19 cellular contexts compared by ENCODE assay signal in genomic region chr2:86809481-86810121, GRCh38. TPM values are rescaled to one million over a fixed set of nuclear protein-coding genes. Genes with fewer than 3 reads are reported as not detected.
DNase-seq lines count a peak whose midpoint lies in the region; ATAC-seq, FAIRE-seq and TF ChIP-seq lines count a peak whose summit lies in the region.
"Had no signal": no experiment of that assay in that cellular context is flagged by ENCODE, and none has a peak within 500 bp of the region (broad histone marks: within the 10 kb centered on the region; RNA-seq: fewer than 3 reads in every experiment).

No MANE protein-coding gene starts in this region.

- no peak overlapping the region for H3K27ac ChIP-seq in keratinocyte (ENCODE audit: control insufficient read depth, insufficient read depth, low read length)
- peak overlapping the region in 4 of 5 donors; percentile 22 to 53 (median 42) for H3K27ac ChIP-seq in stomach
- no peak overlapping the region for H3K27ac ChIP-seq in sigmoid colon
- H3K27ac ChIP-seq: A549, neutrophil had no signal

- H3K36me3 Mint-ChIP-seq in activated CD4-positive, alpha-beta T cell treated with anti-CD3 and anti-CD28 coated beads, Interleukin-2, amount 10 ng/mL, durations not matched to agents 24 days and 14 days (ENCODE audit: low read depth), result no peaks in the 10 kb centered on the region
- no peaks in the 10 kb centered on the region for H3K36me3 Mint-ChIP-seq in activated T-helper 17 cell treated with anti-CD3 and anti-CD28 coated beads, Interleukin-2, amount 50 U/mL, for 72 hours (ENCODE audit: low read depth)

- peak overlapping the region; percentile 43 for H3K4me3 Mint-ChIP-seq in activated CD4-positive, alpha-beta T cell treated with anti-CD3 and anti-CD28 coated beads, Interleukin-2, amount 10 ng/mL, durations not matched to agents 24 days and 14 days
- H3K4me3 Mint-ChIP-seq in activated T-helper 17 cell treated with anti-CD3 and anti-CD28 coated beads, Interleukin-2, amount 50 U/mL, for 72 hours, result peak overlapping the region; percentile 43
- H3K4me3 Mint-ChIP-seq: endodermal cell had no signal

- no peaks in the 10 kb centered on the region for H3K36me3 ChIP-seq in keratinocyte (ENCODE audit: control insufficient read depth in 2 of 2, extremely low read depth in 1 of 2, insufficient read depth in 2 of 2, low read length in 2 of 2)
- no peaks in the 10 kb centered on the region for H3K36me3 ChIP-seq in stomach
- no peaks in the 10 kb centered on the region for H3K36me3 ChIP-seq in sigmoid colon
- H3K36me3 ChIP-seq: neutrophil had no signal

- TF ChIP-seq CTCF in keratinocyte (optimal IDR thresholded peaks at IDR 0.05 in 1 of 3, IDR thresholded peaks at IDR 0.05 in 1 of 3, conservative IDR thresholded peaks at IDR 0.05 in 1 of 3; ENCODE audit: extremely low read depth in 1 of 3, insufficient read depth in 2 of 3, low read length in 3 of 3) (no peak), stomach (IDR thresholded peaks at IDR 0.05) (no peak), sigmoid colon (IDR thresholded peaks at IDR 0.05) (no peak)

- no peak for TF ChIP-seq POLR2A in stomach (IDR thresholded peaks at IDR 0.05)
- TF ChIP-seq POLR2A in sigmoid colon (IDR thresholded peaks at IDR 0.05), result no peak

- WGBS in stomach, 5 donors, result 21 to 28% (median 24%) methylated on average over 36 to 43 of the region's 43 CpGs
- 17 to 45% methylated on average over 43 of the region's 43 CpGs for WGBS in sigmoid colon, 2 donors

- H3K27me3 ChIP-seq in keratinocyte (ENCODE audit: control insufficient read depth, extremely low read depth, insufficient read depth, low read length) (peaks cover 14% of the 10 kb centered on the region), stomach (peaks cover 5 to 72% (median 21%) of the 10 kb centered on the region in 3 donors), sigmoid colon (peaks cover 17 to 67% (median 34%) of the 10 kb centered on the region in 3 donors)

- no peak overlapping the region for H3K4me3 ChIP-seq in keratinocyte (ENCODE audit: control insufficient read depth in 2 of 3, extremely low read depth in 1 of 3, insufficient read depth in 2 of 3, low read depth in 1 of 3, low read length in 3 of 3)
- peak overlapping the region in 2 of 4 donors; percentile 8 to 48 for H3K4me3 ChIP-seq in stomach
- H3K4me3 ChIP-seq in sigmoid colon, result no peak overlapping the region

- no peaks in the 10 kb centered on the region for H3K79me2 ChIP-seq in keratinocyte (ENCODE audit: control insufficient read depth, insufficient read depth, low read length)

- DNase-seq in activated CD4-positive, alpha-beta T cell treated with anti-CD3 and anti-CD28 coated beads, Interleukin-2, amount 10 ng/mL, durations not matched to agents 24 days and 14 days, result peak; percentile 62
- no peak for DNase-seq in activated CD4-positive, alpha-beta T cell treated with anti-CD3 and anti-CD28 coated beads, Interleukin-2, amount 50 U/mL, for 48 hours
- DNase-seq in keratinocyte (ENCODE audit: low read depth, low spot score), result no peak
- DNase-seq in stomach, result no peak
- DNase-seq in SIG-M5 (lab: John Stamatoyannopoulos, UW), result no peak
- no peak for DNase-seq in sigmoid colon
- DNase-seq: activated CD4-positive, alpha-beta T cell treated with anti-CD3 and anti-CD28 coated beads, Interleukin-2, amount 50 U/mL, for 1 hour; amniotic stem cell; Calu3; endodermal cell; NCI-H2081; NK-92 treated with Interleukin-12 subunit alpha and Interleukin-12 subunit beta, amount 100 ng/mL, for 24 hours; SK-N-SH had no signal

- no peak overlapping the region for H3K9ac ChIP-seq in keratinocyte (ENCODE audit: control insufficient read depth, extremely low read depth, insufficient read depth, low read length)
- H3K9ac ChIP-seq: SK-N-SH had no signal

- H3K27ac Mint-ChIP-seq in activated CD4-positive, alpha-beta T cell treated with anti-CD3 and anti-CD28 coated beads, Interleukin-2, amount 10 ng/mL, durations not matched to agents 24 days and 14 days, result no peak overlapping the region
- no peak overlapping the region for H3K27ac Mint-ChIP-seq in activated T-helper 17 cell treated with anti-CD3 and anti-CD28 coated beads, Interleukin-2, amount 50 U/mL, for 72 hours
- H3K27ac Mint-ChIP-seq: endodermal cell had no signal

- dilution Hi-C loops in keratinocyte (cut with MboI; ENCODE audit: extremely low pct_ligation_motif_present, low sequenced_read_pairs), result no loop called here

- no peaks in the 10 kb centered on the region for H3K9me3 ChIP-seq in keratinocyte (ENCODE audit: control insufficient read depth, low read depth, low read length)
- H3K9me3 ChIP-seq in stomach, result no peaks in the 10 kb centered on the region
- no peaks in the 10 kb centered on the region for H3K9me3 ChIP-seq in sigmoid colon
- H3K9me3 ChIP-seq: A549, neutrophil, SK-N-SH had no signal

- H3K4me1 Mint-ChIP-seq in activated CD4-positive, alpha-beta T cell treated with anti-CD3 and anti-CD28 coated beads, Interleukin-2, amount 10 ng/mL, durations not matched to agents 24 days and 14 days, result peaks cover 24% of the 10 kb centered on the region
- H3K4me1 Mint-ChIP-seq in activated T-helper 17 cell treated with anti-CD3 and anti-CD28 coated beads, Interleukin-2, amount 50 U/mL, for 72 hours, result peaks cover 12% of the 10 kb centered on the region

- ATAC-seq in activated T-helper 17 cell treated with anti-CD3 and anti-CD28 coated beads, Interleukin-2, amount 50 U/mL, for 72 hours (replicated peaks), result no peak
- no peak for ATAC-seq in HG03469 (IDR thresholded peaks at IDR 0.05; ENCODE audit: unreplicated experiment)

- FAIRE-seq in keratinocyte (lab: Jason Lieb, UNC), result no peak
- FAIRE-seq: A549, urothelium cell line had no signal

- peak overlapping the region; percentile 17 for H3K4me2 ChIP-seq in keratinocyte (ENCODE audit: control insufficient read depth, extremely low read depth, insufficient read depth, low read depth, low read length)
- H3K4me2 ChIP-seq: SK-N-SH had no signal

- H3K4me1 ChIP-seq in keratinocyte (ENCODE audit: control insufficient read depth, extremely low read depth, insufficient read depth, low read length) (peaks cover 5% of the 10 kb centered on the region), stomach (peaks cover 19 to 30% (median 27%) of the 10 kb centered on the region in 4 donors), sigmoid colon (peaks cover 0 to 28% (median 20%) of the 10 kb centered on the region in 4 donors)

- H4K20me1 ChIP-seq in keratinocyte (ENCODE audit: control insufficient read depth, extremely low read depth, insufficient read depth, low read length), result no peaks in the 10 kb centered on the region

- no peak overlapping the region for H2AFZ ChIP-seq in keratinocyte (ENCODE audit: control insufficient read depth, low read length)

- no peaks in the 10 kb centered on the region for H3K9me1 ChIP-seq in keratinocyte (ENCODE audit: control insufficient read depth, extremely low read depth, insufficient read depth, low read length)

- peaks cover 60% of the 10 kb centered on the region for H3K27me3 Mint-ChIP-seq in activated CD4-positive, alpha-beta T cell treated with anti-CD3 and anti-CD28 coated beads, Interleukin-2, amount 10 ng/mL, durations not matched to agents 24 days and 14 days
- peaks cover 44% of the 10 kb centered on the region for H3K27me3 Mint-ChIP-seq in activated T-helper 17 cell treated with anti-CD3 and anti-CD28 coated beads, Interleukin-2, amount 50 U/mL, for 72 hours

- intact Hi-C loops in activated CD4-positive, alpha-beta T cell treated with anti-CD3 and anti-CD28 coated beads, Interleukin-2, amount 10 ng/mL, durations not matched to agents 24 days and 14 days (cut with micrococcal nuclease), result no loop called here
- intact Hi-C loops in stomach (cut with DNase I; ENCODE audit: low total_unique reads) (no loop called here), sigmoid colon (cut with DNase I) (no loop called here)

- no peaks in the 10 kb centered on the region for H3K9me3 Mint-ChIP-seq in activated CD4-positive, alpha-beta T cell treated with anti-CD3 and anti-CD28 coated beads, Interleukin-2, amount 10 ng/mL, durations not matched to agents 24 days and 14 days
- H3K9me3 Mint-ChIP-seq in activated T-helper 17 cell treated with anti-CD3 and anti-CD28 coated beads, Interleukin-2, amount 50 U/mL, for 72 hours, result no peaks in the 10 kb centered on the region
- H3K9me3 Mint-ChIP-seq: endodermal cell had no signal

- TF ChIP-seq EP300 in stomach (IDR thresholded peaks at IDR 0.05) (no peak), sigmoid colon (IDR thresholded peaks at IDR 0.05) (no peak)

RNA-seq across cellular contexts. Expression of gene CD8A, which starts 18.9 kb away (rescaled TPM):
- total RNA-seq in activated CD4-positive, alpha-beta T cell treated with anti-CD3 and anti-CD28 coated beads, Interleukin-2, amount 10 ng/mL, durations not matched to agents 24 days and 14 days, result 1.1 and 1.3 TPM in 2 replicates
- total RNA-seq in activated T-helper 17 cell treated with anti-CD3 and anti-CD28 coated beads, Interleukin-2, amount 50 U/mL, for 72 hours, result 1 to 10 TPM in 1 of 2 donors, under 1 TPM in 1; 0.80 to 2.7 TPM
- polyA plus RNA-seq in keratinocyte (0.02 to 0.19 TPM (median 0.10 TPM) in 3 replicates), stomach (10 to 100 TPM in 1 of 3 donors, 1 to 10 TPM in 2; 1.2 to 13.1 (median 1.3) TPM), sigmoid colon (10 to 100 TPM in 1 of 3 donors, under 1 TPM in 2; 0.60 to 15.5 (median 0.69) TPM)
- not detected for polyA plus RNA-seq in keratinocyte (2011; ENCODE audit: low read depth)
- 0.13 and 0.23 TPM in 2 replicates for polyA plus RNA-seq in keratinocyte (2011; cell fraction: cytosol; rRNA removed)
- 0.14 and 0.40 TPM in 2 replicates for polyA plus RNA-seq in keratinocyte (2011; cell fraction: nucleus; rRNA removed)
- polyA plus RNA-seq in keratinocyte (2012; ENCODE audit: low replicate concordance), result 0.08 and 0.09 TPM in 2 replicates
- not detected in 3 replicates for polyA minus RNA-seq in keratinocyte
- not detected for polyA minus RNA-seq in keratinocyte (2011; cell fraction: cytosol; rRNA and poly(A)+ RNA removed)
- not detected in 2 replicates for polyA minus RNA-seq in keratinocyte (2011; cell fraction: nucleus; rRNA and poly(A)+ RNA removed)
- total RNA-seq in stomach (10 to 100 TPM in 1 of 5 donors, 1 to 10 TPM in 2, not detected in 2; 1.3 to 24.9 (median 6.2) TPM), sigmoid colon (1 to 10 TPM in 1 of 4 donors, under 1 TPM in 2, not detected in 1; 0.36 to 1.5 (median 0.99) TPM)
- total RNA-seq: MCF 10A had no signal

RNA-seq across cellular contexts. Expression of gene CD8B, which starts 52.1 kb away (rescaled TPM):
- 0.50 TPM in 1 of 2 replicates, not detected in the other for total RNA-seq in activated CD4-positive, alpha-beta T cell treated with anti-CD3 and anti-CD28 coated beads, Interleukin-2, amount 10 ng/mL, durations not matched to agents 24 days and 14 days
- total RNA-seq in activated T-helper 17 cell treated with anti-CD3 and anti-CD28 coated beads, Interleukin-2, amount 50 U/mL, for 72 hours, result under 1 TPM in 1 of 2 donors, not detected in 1; 0.63 TPM
- polyA plus RNA-seq in keratinocyte, result not detected in 3 replicates
- polyA plus RNA-seq in keratinocyte (2011; ENCODE audit: low read depth), result not detected
- polyA plus RNA-seq in keratinocyte (2011; cell fraction: cytosol; rRNA removed), result not detected in 2 replicates
- polyA plus RNA-seq in keratinocyte (2011; cell fraction: nucleus; rRNA removed), result not detected in 2 replicates
- polyA plus RNA-seq in keratinocyte (2012; ENCODE audit: low replicate concordance), result not detected in 2 replicates
- polyA minus RNA-seq in keratinocyte, result not detected in 3 replicates
- not detected for polyA minus RNA-seq in keratinocyte (2011; cell fraction: cytosol; rRNA and poly(A)+ RNA removed)
- polyA minus RNA-seq in keratinocyte (2011; cell fraction: nucleus; rRNA and poly(A)+ RNA removed), result not detected in 2 replicates
- 10 to 100 TPM in 1 of 5 donors, 1 to 10 TPM in 2, not detected in 2; 2.2 to 14.0 (median 3.3) TPM for total RNA-seq in stomach
- polyA plus RNA-seq in stomach, result 1 to 10 TPM in 1 of 3 donors, under 1 TPM in 2; 0.68 to 9.3 (median 0.78) TPM
- 1 to 10 TPM in 1 of 4 donors, under 1 TPM in 1, not detected in 2; 0.71 to 1.5 TPM for total RNA-seq in sigmoid colon
- 10 to 100 TPM in 1 of 3 donors, 1 to 10 TPM in 1, under 1 TPM in 1; 0.92 to 11.6 (median 1.2) TPM for polyA plus RNA-seq in sigmoid colon
- total RNA-seq: Calu3, endodermal cell, MCF 10A had no signal
- polyA plus RNA-seq: A549, SK-N-SH had no signal

Comparison
In these comparisons a context has a peak if more than half of its experiments do, and no peak if none do; other contexts are left out.
1. H3K27ac ChIP-seq: peak in stomach (4 of 5); none in keratinocyte (single experiment) and sigmoid colon (0 of 4).